29 cellular contexts compared by ENCODE assay signal in the genomic region with DNA sequence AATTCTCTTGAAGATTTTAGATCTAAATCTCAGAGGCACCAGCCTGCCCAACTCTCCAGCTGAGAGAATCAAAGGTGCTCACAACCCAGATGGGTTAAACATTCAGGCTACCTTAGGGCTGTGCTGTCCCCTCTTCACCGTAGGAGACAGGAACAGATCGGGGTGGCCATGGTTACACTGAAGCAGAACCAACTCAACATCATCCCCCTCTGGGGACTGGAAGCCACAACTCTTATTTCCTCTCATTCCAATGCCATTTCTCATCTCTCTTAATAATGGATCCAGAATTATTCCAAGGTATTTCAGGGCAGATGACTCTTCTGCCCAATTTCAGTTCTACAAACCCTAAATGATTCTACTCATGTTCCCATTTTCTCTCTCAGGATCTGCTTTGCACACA.
DNase-seq lines count a peak whose midpoint lies in the region; ATAC-seq and TF ChIP-seq lines count a peak whose summit lies in the region.
"Had no signal": no experiment of that assay in that cellular context is flagged by ENCODE, and none has a peak within 500 bp of the region (broad histone marks: within the 10 kb centered on the region; RNA-seq: fewer than 3 reads in every experiment).

No MANE protein-coding gene starts in this region.

- H3K4me3 ChIP-seq in brain microvascular endothelial cell (ENCODE audit: low read depth, low read length): no peak overlapping the region
- H3K4me3 ChIP-seq: ascending aorta, lung, transverse colon had no signal

- peak; percentile 9 for DNase-seq in GM03348 (ENCODE audit: low spot score)
- peak; percentile 46 for DNase-seq in M059J (ENCODE audit: low read depth)
- DNase-seq in brain microvascular endothelial cell: peak; percentile 40
- DNase-seq in substantia nigra (lab: John Stamatoyannopoulos, UW): no peak
- no peak for DNase-seq in occipital lobe (lab: John Stamatoyannopoulos, UW)
- DNase-seq: activated CD4-positive, alpha-beta T cell treated with anti-CD3 and anti-CD28 coated beads, Interleukin-2, amount 50 U/mL, for 4 hours; activated CD4-positive, CD25-positive, alpha-beta regulatory T cell; activated CD8-positive, alpha-beta memory T cell treated with anti-CD3 and anti-CD28 coated beads, Interleukin-2, amount 10 ng/mL, durations not matched to agents 7 days and 5 days; activated gamma-delta T cell treated with Interleukin-2 at 50 U/mL for 16 hours; activated T-cell treated with anti-CD3 and anti-CD28 coated beads, Interleukin-2, amount 50 U/mL, for 4 hours; Calu3; CD4-positive, CD25-positive, alpha-beta regulatory T cell; dermis blood vessel endothelial cell; DMS79; foreskin keratinocyte; hippocampal formation; IMR-90; NCI-H2171; NCI-H510A; stimulated activated CD4-positive, alpha-beta T cell treated with anti-CD3 and anti-CD28 coated beads, Interleukin-4, amount 100 ng/mL, for 24 hours; T-cell; transverse colon had no signal

- no peak overlapping the region for H3K27ac ChIP-seq in brain microvascular endothelial cell
- no peak overlapping the region for H3K27ac ChIP-seq in substantia nigra (ENCODE audit: low read depth, low read length, poor library complexity, severe bottlenecking)
- H3K27ac ChIP-seq: ascending aorta, foreskin keratinocyte, transverse colon had no signal

- no peak for TF ChIP-seq CTCF in brain microvascular endothelial cell (IDR thresholded peaks at IDR 0.05; ENCODE audit: low read depth, low read length, missing control alignments)

- no peaks in the 10 kb centered on the region for H3K36me3 ChIP-seq in brain microvascular endothelial cell (replicated peaks)
- H3K36me3 ChIP-seq: ascending aorta, transverse colon had no signal

- in situ Hi-C loops in brain microvascular endothelial cell (cut with HindIII; ENCODE audit: low pct_ligation_motif_present, low sequenced_read_pairs): no loop called here

- ATAC-seq in GM19035 (IDR thresholded peaks at IDR 0.05; ENCODE audit: unreplicated experiment) (no peak), GM21526 (IDR thresholded peaks at IDR 0.05; ENCODE audit: low FRiP score, unreplicated experiment) (no peak)
- ATAC-seq: activated CD8-positive, alpha-beta memory T cell treated with anti-CD3 and anti-CD28 coated beads, Interleukin-2, amount 10 ng/mL, durations not matched to agents 7 days and 5 days; activated T-cell treated with anti-CD3 and anti-CD28 coated beads, Interleukin-2, amount 50 U/mL, for 4 hours; esophagus mucosa; foreskin keratinocyte; HCT116; natural killer cell treated with Interleukin-12 subunit alpha and Interleukin-12 subunit beta and Interleukin-15 and Interleukin-18, amount 100 ng/mL, for 72 hours; T-cell had no signal

- no peaks in the 10 kb centered on the region for H3K27me3 ChIP-seq in brain microvascular endothelial cell (replicated peaks)
- H3K27me3 ChIP-seq: ascending aorta, transverse colon had no signal

Comparison
In these comparisons a context has a peak if more than half of its experiments do, and no peak if none do; other contexts are left out.
1. DNase-seq: peak in GM03348 (single experiment), M059J (single experiment) and brain microvascular endothelial cell (single experiment); none in substantia nigra (0 of 49) and occipital lobe (single experiment).